In genomic region chr5:136200130-136200529, GRCh38 we compare ENCODE assay signal across 17 cellular contexts. TPM values are rescaled to one million over a fixed set of nuclear protein-coding genes. Genes with fewer than 3 reads are reported as not detected.
DNase-seq lines count a peak whose midpoint lies in the region; ATAC-seq and TF ChIP-seq lines count a peak whose summit lies in the region.
"Had no signal": no experiment of that assay in that cellular context is flagged by ENCODE, and none has a peak within 500 bp of the region (broad histone marks: within the 10 kb centered on the region; RNA-seq: fewer than 3 reads in every experiment).

No MANE protein-coding gene starts in this region.

- H3K9ac ChIP-seq in neuronal stem cell (ENCODE audit: low read depth, low read length, poor library complexity) = no peak overlapping the region
- H3K9ac ChIP-seq: BLaER1 had no signal

- no peak overlapping the region for H3K4me2 ChIP-seq in neuronal stem cell (ENCODE audit: insufficient read depth, low read length, poor library complexity, severe bottlenecking)
- H3K4me2 ChIP-seq: BLaER1 had no signal

- no peak overlapping the region for H2BK12ac ChIP-seq in neuronal stem cell (ENCODE audit: low read length)

- intact Hi-C loops in esophagus muscularis mucosa (cut with DNase I) = loop anchor here (10.0 kb wide), 1 partner anchor 635 kb away; no protein-coding TSS in a partner anchor

- H2BK120ac ChIP-seq in neuronal stem cell (ENCODE audit: low read depth, low read length) = no peak overlapping the region

- no peak overlapping the region for H3K27ac ChIP-seq in RWPE2 (ENCODE audit: poor library complexity, severe bottlenecking)
- no peak overlapping the region for H3K27ac ChIP-seq in esophagus muscularis mucosa (replicated peaks in 1 of 4)
- H3K27ac ChIP-seq in neuronal stem cell (replicated peaks; ENCODE audit: low read length) = no peak overlapping the region
- H3K27ac ChIP-seq: BLaER1 had no signal

- H4K8ac ChIP-seq in neuronal stem cell (ENCODE audit: low read depth, low read length) = no peak overlapping the region

- no peak overlapping the region for H2BK5ac ChIP-seq in neuronal stem cell (ENCODE audit: low read length)

- H3K9me3 ChIP-seq in RWPE2 (ENCODE audit: severe bottlenecking) = no peaks in the 10 kb centered on the region
- no peaks in the 10 kb centered on the region for H3K9me3 ChIP-seq in esophagus muscularis mucosa
- no peaks in the 10 kb centered on the region for H3K9me3 ChIP-seq in neuronal stem cell (replicated peaks in 1 of 2; ENCODE audit: control insufficient read depth in 2 of 2, insufficient read depth in 1 of 2, low read depth in 1 of 2, low read length in 2 of 2)
- H3K9me3 ChIP-seq: Caco-2 had no signal

- H2AFZ ChIP-seq in neuronal stem cell (ENCODE audit: low read length) = no peak overlapping the region

- no peak overlapping the region for H2BK15ac ChIP-seq in neuronal stem cell (ENCODE audit: low read length)

- H3K4me1 ChIP-seq in RWPE2 (ENCODE audit: insufficient read depth, poor library complexity, severe bottlenecking) (no peaks in the 10 kb centered on the region), esophagus muscularis mucosa (peaks cover 0 to 17% (median 15%) of the 10 kb centered on the region in 4 donors), neuronal stem cell (ENCODE audit: control insufficient read depth in 2 of 2, insufficient read depth in 1 of 2, low read depth in 1 of 2, low read length in 2 of 2) (peaks cover 9 to 12% of the 10 kb centered on the region in 2 donors)
- H3K4me1 ChIP-seq: Caco-2 had no signal

- 78% methylated on average over 4 of the region's 4 CpGs for WGBS in esophagus muscularis mucosa
- WGBS in neuronal stem cell (ENCODE audit: extremely low coverage in 2 of 2, insufficient read length in 2 of 2, insufficient replicate concordance in 1 of 2), 2 donors = no CpG with 5 or more reads among the region's 4 CpGs

- no peak overlapping the region for H3K14ac ChIP-seq in neuronal stem cell (ENCODE audit: low read length)

- H3K18ac ChIP-seq in neuronal stem cell (ENCODE audit: low read length) = peak overlapping the region; percentile 54

- H3K4me3 ChIP-seq in RWPE2 (ENCODE audit: severe bottlenecking) (no peak overlapping the region), esophagus muscularis mucosa (no peak overlapping the region), neuronal stem cell (ENCODE audit: low read length in 2 of 2) (no peak overlapping the region)
- H3K4me3 ChIP-seq: BLaER1 had no signal

- H3K79me1 ChIP-seq in neuronal stem cell (ENCODE audit: low read depth, low read length) = no peaks in the 10 kb centered on the region

- no peaks in the 10 kb centered on the region for H3K27me3 ChIP-seq in RWPE2 (ENCODE audit: insufficient read depth, poor library complexity, severe bottlenecking)
- H3K27me3 ChIP-seq in esophagus muscularis mucosa = no peaks in the 10 kb centered on the region
- peaks cover 0 to 51% (median 0%) of the 10 kb centered on the region in 3 experiments for H3K27me3 ChIP-seq in neuronal stem cell (ENCODE audit: control insufficient read depth in 3 of 3, insufficient read depth in 3 of 3, low read depth in 1 of 3, low read length in 3 of 3)
- H3K27me3 ChIP-seq: BLaER1 had no signal

- TF ChIP-seq EP300 in esophagus muscularis mucosa (IDR thresholded peaks at IDR 0.05) = no peak

- H3K4ac ChIP-seq in neuronal stem cell (ENCODE audit: low read length) = no peak overlapping the region

- TF ChIP-seq CTCF in RWPE2 (IDR thresholded peaks at IDR 0.05; ENCODE audit: poor library complexity, severe bottlenecking) = no peak
- no peak for TF ChIP-seq CTCF in esophagus muscularis mucosa (IDR thresholded peaks at IDR 0.05)

- DNase-seq in activated CD8-positive, alpha-beta memory T cell treated with anti-CD3 and anti-CD28 coated beads for 24 hours = peak; percentile 21
- DNase-seq in activated CD8-positive, alpha-beta memory T cell treated with anti-CD3 and anti-CD28 coated beads, Interleukin-2, amount 50 U/mL, for 4 hours = no peak
- DNase-seq in RWPE2 (ENCODE audit: low spot score) (peak; percentile 42), esophagus muscularis mucosa (ENCODE audit: extremely low spot score) (peak; percentile 39), neuronal stem cell (ENCODE audit: low spot score) (no peak), NCI-H1930 (lab: John Stamatoyannopoulos, UW) (no peak)
- DNase-seq: 8988T; AML-193; Caco-2; CD8-positive, alpha-beta memory T cell; DND-41; GDM1 had no signal

- ATAC-seq in RWPE2 (ENCODE audit: low read depth) = no peak
- no peak for ATAC-seq in GM19328 (IDR thresholded peaks at IDR 0.05; ENCODE audit: unreplicated experiment)
- ATAC-seq: HCT116 had no signal

- H3K36me3 ChIP-seq in RWPE2 (ENCODE audit: low read depth) (no peaks in the 10 kb centered on the region), esophagus muscularis mucosa (no peaks in the 10 kb centered on the region), neuronal stem cell (replicated peaks in 1 of 2; ENCODE audit: control insufficient read depth in 2 of 2, insufficient read depth in 2 of 2, low read length in 2 of 2) (no peaks in the 10 kb centered on the region)
- H3K36me3 ChIP-seq: BLaER1 had no signal

- H4K91ac ChIP-seq in neuronal stem cell (ENCODE audit: low read depth, low read length, poor library complexity) = no peak overlapping the region

- no peak for TF ChIP-seq POLR2A in esophagus muscularis mucosa (IDR thresholded peaks at IDR 0.05; ENCODE audit: low read depth)

- no peak overlapping the region for H2AK5ac ChIP-seq in neuronal stem cell (ENCODE audit: low read depth, low read length)

- no peak overlapping the region for H3K23ac ChIP-seq in neuronal stem cell (ENCODE audit: low read depth, low read length, poor library complexity)

RNA-seq across cellular contexts. Expression of gene SMIM32, which starts 7.2 kb away (rescaled TPM):
- total RNA-seq in esophagus muscularis mucosa = not detected
- not detected for polyA plus RNA-seq in neuronal stem cell (2013, experiment 1 of 2)
- polyA plus RNA-seq in neuronal stem cell (2013, experiment 2 of 2) = 0.07 TPM
- total RNA-seq: CD8-positive, alpha-beta memory T cell; H4; HT-29 had no signal
- polyA plus RNA-seq: CD8-positive, alpha-beta memory T cell had no signal

Comparison
In these comparisons a context has a peak if more than half of its experiments do, and no peak if none do; other contexts are left out.
1. DNase-seq: peak in activated CD8-positive, alpha-beta memory T cell treated with anti-CD3 and anti-CD28 coated beads for 24 hours (single experiment), RWPE2 (single experiment) and esophagus muscularis mucosa (single experiment); none in activated CD8-positive, alpha-beta memory T cell treated with anti-CD3 and anti-CD28 coated beads, Interleukin-2, amount 50 U/mL, for 4 hours (single experiment), neuronal stem cell (single experiment) and NCI-H1930 (0 of 2).